ENCODE assay signal across 13 cellular contexts in genomic region chr16:5088086-5088790, GRCh38. TPM values are rescaled to one million over a fixed set of nuclear protein-coding genes. Genes with fewer than 3 reads are reported as not detected.
"Had no signal": no experiment of that assay in that cellular context is flagged by ENCODE, and none has a peak within 500 bp of the region (broad histone marks: within the 10 kb centered on the region; RNA-seq: fewer than 3 reads in every experiment).

No MANE protein-coding gene starts in this region.

RNA-seq across cellular contexts. Expression of gene C16orf89, which starts 22.5 kb away (rescaled TPM):
- total RNA-seq: activated naive CD4-positive, alpha-beta T cell treated with anti-CD3 and anti-CD28 coated beads for 36 hours; activated naive CD4-positive, alpha-beta T cell treated with anti-CD3 and anti-CD28 coated beads, Interleukin-2, amount 50 U/mL, for 72 hours; activated naive CD8-positive, alpha-beta T cell treated with anti-CD3 and anti-CD28 coated beads for 36 hours; activated naive CD8-positive, alpha-beta T cell treated with anti-CD3 and anti-CD28 coated beads, Interleukin-2, amount 10 ng/mL, durations not matched to agents 7 days and 5 days; activated T-cell treated with anti-CD3 and anti-CD28 coated beads, Interleukin-2, amount 50 U/mL, for 4 hours; activated T-cell treated with anti-CD3 and anti-CD28 coated beads, Interleukin-2, amount 50 U/mL, for 72 hours; activated T-helper 1 cell treated with anti-CD3 and anti-CD28 coated beads, Interleukin-12 subunit alpha, Interleukin-12 subunit beta, Interleukin-2, Interleukin-4 antibody, amounts not matched to agents 30 ng/mL and 10 ng/mL and 1 ng/mL, durations not matched to agents 14 hours and 24 hours and 36 hours; activated T-helper 17 cell treated with anti-CD3 and anti-CD28 coated beads, Interleukin-2, amount 50 U/mL, for 72 hours; activated T-helper 2 cell treated with anti-CD3 and anti-CD28 coated beads, Interferon-gamma antibody, Interleukin-2, Interleukin-4, amounts not matched to agents 10 μg/mL and 5 μg/mL and 100 μg/mL, durations not matched to agents 14 hours and 24 hours and 36 hours; astrocyte; bronchial epithelial cell; cardiac muscle cell; chondrocyte had no signal
